Comparison of ENCODE assay signal across 16 cellular contexts in the genomic region with DNA sequence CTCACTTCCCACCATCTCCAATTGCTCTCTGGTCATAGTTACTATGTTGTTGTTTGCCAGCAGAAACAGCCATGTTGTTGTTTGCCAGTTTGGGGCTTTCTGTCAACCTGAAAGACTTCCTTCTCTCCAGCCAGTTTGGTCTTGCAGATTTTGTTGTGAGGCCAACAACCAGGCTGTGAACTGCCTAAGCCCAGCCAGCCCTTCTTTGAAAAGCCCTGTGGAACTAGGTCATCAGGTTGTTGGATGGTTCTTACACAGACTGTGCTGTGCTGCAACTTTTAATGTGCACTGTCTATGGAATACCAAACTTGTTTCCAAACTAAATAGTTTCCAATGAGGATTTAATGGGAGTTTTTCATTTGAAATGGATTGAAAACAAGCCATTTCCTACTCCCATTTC.
"Had no signal": no experiment of that assay in that cellular context is flagged by ENCODE, and none has a peak within 500 bp of the region (broad histone marks: within the 10 kb centered on the region; RNA-seq: fewer than 3 reads in every experiment).

No MANE protein-coding gene starts in this region.

- H3K4me3 Mint-ChIP-seq: activated CD4-positive, alpha-beta memory T cell treated with anti-CD3 and anti-CD28 coated beads, Interleukin-2, amount 10 ng/mL, durations not matched to agents 7 days and 5 days; immature natural killer cell; stimulated activated naive B cell treated with anti-CD40 and anti-IgM and Interleukin-4, amounts not matched to agents 10 μg/mL and 1 μg/mL and 100 μg/mL, for 72 hours had no signal

- H3K27ac ChIP-seq: ascending aorta, cardiac muscle cell, colonic mucosa, ovary, right lobe of liver, SJCRH30, spleen, upper lobe of left lung had no signal

- H3K9me3 Mint-ChIP-seq: stimulated activated naive B cell treated with anti-CD40 and anti-IgM and Interleukin-4, amounts not matched to agents 10 μg/mL and 1 μg/mL and 100 μg/mL, for 72 hours had no signal

- H3K27me3 Mint-ChIP-seq: activated CD4-positive, alpha-beta memory T cell treated with anti-CD3 and anti-CD28 coated beads, Interleukin-2, amount 10 ng/mL, durations not matched to agents 7 days and 5 days; stimulated activated naive B cell treated with anti-CD40 and anti-IgM and Interleukin-4, amounts not matched to agents 10 μg/mL and 1 μg/mL and 100 μg/mL, for 72 hours had no signal

- H3K27me3 ChIP-seq: ascending aorta, cardiac muscle cell, colonic mucosa, ovary, right lobe of liver, SJCRH30, spleen, upper lobe of left lung had no signal

- H3K36me3 ChIP-seq: ascending aorta, cardiac muscle cell, colonic mucosa, ovary, right lobe of liver, SJCRH30, spleen, upper lobe of left lung had no signal

- ATAC-seq: stimulated activated naive B cell treated with anti-CD40 and anti-IgM and Interleukin-4, amounts not matched to agents 10 μg/mL and 1 μg/mL and 100 μg/mL, for 72 hours had no signal

- H3K4me1 ChIP-seq: ascending aorta, colonic mucosa, SJCRH30, spleen had no signal

- H3K4me1 Mint-ChIP-seq: activated CD4-positive, alpha-beta memory T cell treated with anti-CD3 and anti-CD28 coated beads, Interleukin-2, amount 10 ng/mL, durations not matched to agents 7 days and 5 days; immature natural killer cell had no signal

- H3K9me3 ChIP-seq: ascending aorta, colonic mucosa, ovary, right lobe of liver, SJCRH30, spleen, upper lobe of left lung had no signal

- DNase-seq: activated CD4-positive, alpha-beta memory T cell treated with anti-CD3 and anti-CD28 coated beads, Interleukin-2, amount 10 ng/mL, durations not matched to agents 7 days and 5 days; activated CD4-positive, CD25-positive, alpha-beta regulatory T cell treated with anti-CD3 and anti-CD28 coated beads, Interleukin-2, amount 50 U/mL, for 72 hours; activated T-cell treated with anti-CD3 and anti-CD28 coated beads, Interleukin-2, amount 50 U/mL, for 48 hours; colonic mucosa; immature natural killer cell; mesenchymal stem cell; ovary; right lobe of liver; SJCRH30; spleen; stimulated activated CD4-positive, alpha-beta T cell treated with anti-CD3 and anti-CD28 coated beads, Interleukin-1b, Interleukin-23, amount 100 ng/mL, for 48 hours; stimulated activated naive B cell treated with anti-CD40 and anti-IgM and Interleukin-4, amounts not matched to agents 10 μg/mL and 1 μg/mL and 100 μg/mL, for 72 hours; T-helper 9 cell; upper lobe of left lung had no signal

- H3K36me3 Mint-ChIP-seq: immature natural killer cell had no signal

- H3K27ac Mint-ChIP-seq: activated CD4-positive, alpha-beta memory T cell treated with anti-CD3 and anti-CD28 coated beads, Interleukin-2, amount 10 ng/mL, durations not matched to agents 7 days and 5 days; immature natural killer cell; stimulated activated naive B cell treated with anti-CD40 and anti-IgM and Interleukin-4, amounts not matched to agents 10 μg/mL and 1 μg/mL and 100 μg/mL, for 72 hours had no signal

- H3K4me3 ChIP-seq: ascending aorta, cardiac muscle cell, colonic mucosa, ovary, right lobe of liver, SJCRH30, spleen, upper lobe of left lung had no signal
